In genomic region chr1:15627343-15627988, GRCh38 we compare ENCODE assay signal across 8 cellular contexts.
A peak's percentile ranks its signal among the peaks of the same experiment; 100 is the strongest.
DNase-seq lines count a peak whose midpoint lies in the region; ATAC-seq and TF ChIP-seq lines count a peak whose summit lies in the region.

No MANE protein-coding gene starts in this region.

- no peak for TF ChIP-seq CTCF in GM13977 (IDR thresholded peaks at IDR 0.05; ENCODE audit: extremely low read depth, insufficient read depth, missing control alignments)

- peak; percentile 80 for ATAC-seq in GM21737 (IDR thresholded peaks at IDR 0.05; ENCODE audit: unreplicated experiment)

- H3K27ac ChIP-seq in layer of hippocampus (ENCODE audit: low read depth, low read length): peak overlapping the region; percentile 12

- in situ Hi-C loops in GM13977 (cut with MboI; ENCODE audit: low pct_unique_long_range_greater_than_20kb, low sequenced_read_pairs, unreplicated experiment): no loop called here

- H3K27me3 ChIP-seq in layer of hippocampus (ENCODE audit: control insufficient read depth, insufficient read depth, low read length): no peaks in the 10 kb centered on the region

- DNase-seq in GM13977 (ENCODE audit: low spot score): peak; percentile 46
- DNase-seq in MV-4-11 (lab: John Stamatoyannopoulos, UW): peak; percentile 85
- DNase-seq in HCEC 1CT: no peak
- no peak for DNase-seq in GDM1 (lab: John Stamatoyannopoulos, UW)
- DNase-seq in NCI-H2227 treated with DMSO at 0.1 percent for 48 hours (lab: John Stamatoyannopoulos, UW): no peak
- no peak for DNase-seq in RKO (ENCODE audit: low spot score)

Comparison
In these comparisons a context has a peak if more than half of its experiments do, and no peak if none do; other contexts are left out.
1. DNase-seq: peak in GM13977 (single experiment) and MV-4-11 (single experiment); none in HCEC 1CT (single experiment), GDM1 (single experiment), NCI-H2227 treated with DMSO at 0.1 percent for 48 hours (single experiment) and RKO (single experiment).